ENCODE assay signal across 17 cellular contexts in the genomic region with DNA sequence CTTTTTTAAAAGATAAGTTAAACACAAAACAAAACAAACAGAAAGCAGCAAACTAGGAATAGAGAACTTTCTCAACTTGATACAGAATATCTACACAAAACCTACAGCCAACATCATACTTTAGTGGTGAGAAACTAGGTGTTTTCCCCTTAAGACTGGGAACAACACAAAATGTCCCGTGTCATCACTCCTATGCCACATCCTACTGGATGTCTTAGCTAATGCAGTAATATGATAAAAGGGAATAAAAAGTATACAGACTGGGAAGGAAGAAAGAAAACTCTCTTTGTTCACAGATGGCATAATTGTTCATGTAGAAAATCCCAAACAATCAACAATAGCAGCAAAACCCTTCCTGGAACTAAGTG. TPM values are rescaled to one million over a fixed set of nuclear protein-coding genes. Genes with fewer than 3 reads are reported as not detected.
DNase-seq lines count a peak whose midpoint lies in the region; ATAC-seq and TF ChIP-seq lines count a peak whose summit lies in the region.
"Had no signal": no experiment of that assay in that cellular context is flagged by ENCODE, and none has a peak within 500 bp of the region (broad histone marks: within the 10 kb centered on the region; RNA-seq: fewer than 3 reads in every experiment).

No MANE protein-coding gene starts in this region.

- in situ Hi-C loops in GM23248 (cut with MboI) = no loop called here
- in situ Hi-C loops in IMR-90 (cut with MboI; ENCODE audit: low sequenced_read_pairs) = no loop called here

- H3K27ac ChIP-seq in GM23248 (no peak overlapping the region), IMR-90 (ENCODE audit: insufficient read depth, low read length) (no peak overlapping the region), substantia nigra (ENCODE audit: low read depth, low read length, poor library complexity, severe bottlenecking) (peak overlapping the region; percentile 36), trophoblast cell (ENCODE audit: low read depth, low read length) (no peak overlapping the region)

- intact Hi-C loops in IMR-90 (cut with micrococcal nuclease) = no loop called here

- no peak overlapping the region for H4K12ac ChIP-seq in trophoblast cell (ENCODE audit: low read depth, low read length)

- H3K36me3 ChIP-seq in GM23248 (ENCODE audit: low read depth) (no peaks in the 10 kb centered on the region; the same call in 1 of the 2 replicates), IMR-90 (ENCODE audit: control insufficient read depth, insufficient read depth, low read length) (no peaks in the 10 kb centered on the region; the same call in 1 of the 2 replicates), trophoblast cell (ENCODE audit: control insufficient read depth in 1 of 2, insufficient read depth in 2 of 2, low read length in 2 of 2) (no peaks in the 10 kb centered on the region)

- no peak overlapping the region for H2BK12ac ChIP-seq in trophoblast cell (ENCODE audit: low read length)

- no TSS peak for BruUV-seq in IMR-90 (replicated peaks; lab: Mats Ljungman, UMichigan)

- POLR2A ChIA-PET in IMR-90 (lab: Charles Lee; ENCODE audit: unreplicated experiment) = no interaction called here

- H2AFZ ChIP-seq in GM23248 (no peak overlapping the region), IMR-90 (replicated peaks; ENCODE audit: low read length, poor library complexity) (no peak overlapping the region), trophoblast cell (ENCODE audit: insufficient read depth, low read length, poor library complexity) (no peak overlapping the region)

- H4K8ac ChIP-seq in IMR-90 (ENCODE audit: low read depth in 2 of 2, low read length in 2 of 2) = no peak overlapping the region
- H4K8ac ChIP-seq in trophoblast cell (ENCODE audit: low read depth, low read length) = no peak overlapping the region

- H3K56ac ChIP-seq in IMR-90 (ENCODE audit: extremely low read depth, insufficient read depth, low read length) = no peak overlapping the region

- H3K23ac ChIP-seq in IMR-90 (ENCODE audit: low read depth, low read length) (no peak overlapping the region), trophoblast cell (ENCODE audit: low read length) (no peak overlapping the region)

- H3K4ac ChIP-seq in IMR-90 (ENCODE audit: low read depth, low read length) = no peak overlapping the region
- no peak overlapping the region for H3K4ac ChIP-seq in trophoblast cell (ENCODE audit: low read depth, low read length)

- H3K27me3 ChIP-seq in GM23248 (replicated peaks; ENCODE audit: insufficient read depth) (no peaks in the 10 kb centered on the region), IMR-90 (ENCODE audit: control insufficient read depth, insufficient read depth, low read length) (no peaks in the 10 kb centered on the region), trophoblast cell (ENCODE audit: insufficient read depth, low read length) (no peaks in the 10 kb centered on the region)

- TF ChIP-seq CTCF in IMR-90 (conservative IDR thresholded peaks at IDR 0.05; ENCODE audit: low read depth, low read length) (no peak), epithelial cell of esophagus (IDR thresholded peaks at IDR 0.05; ENCODE audit: insufficient read depth, low read depth, low read length, missing control alignments) (no peak)

- no peak overlapping the region for H3K4me3 ChIP-seq in GM23248
- H3K4me3 ChIP-seq in IMR-90 (ENCODE audit: insufficient read depth, low read depth, low read length) = no peak overlapping the region
- no peak overlapping the region for H3K4me3 ChIP-seq in epithelial cell of esophagus (ENCODE audit: low read length)
- no peak overlapping the region for H3K4me3 ChIP-seq in trophoblast cell (ENCODE audit: low read depth, low read length)

- no peak overlapping the region for H2BK5ac ChIP-seq in IMR-90 (ENCODE audit: low read depth, low read length, poor library complexity, severe bottlenecking)
- H2BK5ac ChIP-seq in trophoblast cell (ENCODE audit: low read depth, low read length, poor library complexity) = no peak overlapping the region

- CTCF ChIA-PET in IMR-90 (lab: Yijun Ruan, JAX) = no interaction called here

- WGBS in GM23248 (ENCODE audit: low coverage in 1 of 2, low lambda C conversion rate in 2 of 2, missing lambda C conversion rate in 2 of 2), 2 experiments = 20 to 21% methylated on average over 1 of the region's 1 CpG
- WGBS in IMR-90 (ENCODE audit: extremely low coverage in 2 of 2, insufficient read length in 1 of 2), 2 experiments = no CpG with 5 or more reads among the region's 1 CpG
- no CpG with 5 or more reads among the region's 1 CpG for WGBS in trophoblast cell (ENCODE audit: extremely low coverage, insufficient coverage, insufficient read length)

- no peak for TF ChIP-seq RAD21 in IMR-90 (IDR thresholded peaks at IDR 0.05; ENCODE audit: low read length)

- H2BK15ac ChIP-seq in IMR-90 (ENCODE audit: low read depth, low read length) = no peak overlapping the region

- no peaks in the 10 kb centered on the region for H3K9me1 ChIP-seq in IMR-90 (ENCODE audit: insufficient read depth, low read length)

- no peak overlapping the region for H3K4me2 ChIP-seq in GM23248 (ENCODE audit: unreplicated experiment)
- no peak overlapping the region; the same call in 1 of the 2 replicates for H3K4me2 ChIP-seq in IMR-90 (ENCODE audit: low read depth, low read length)
- no peak overlapping the region for H3K4me2 ChIP-seq in trophoblast cell (ENCODE audit: low read length)

- H4K91ac ChIP-seq in IMR-90 (ENCODE audit: insufficient read depth, low read depth, low read length) = no peak overlapping the region
- no peak overlapping the region for H4K91ac ChIP-seq in trophoblast cell (ENCODE audit: low read depth, low read length)

- no peak overlapping the region for H4K5ac ChIP-seq in IMR-90 (ENCODE audit: low read depth, low read length)

- H3K14ac ChIP-seq in IMR-90 (replicated peaks; ENCODE audit: low read depth, low read length) (no peak overlapping the region), trophoblast cell (ENCODE audit: low read length) (no peak overlapping the region)

- H3K9me2 ChIP-seq in GM23248 (ENCODE audit: insufficient read depth) = no peaks in the 10 kb centered on the region

- H3K18ac ChIP-seq in IMR-90 (ENCODE audit: low read depth, low read length) (no peak overlapping the region), trophoblast cell (ENCODE audit: low read length) (no peak overlapping the region)

- DNase-seq in GM23248 = peak; percentile 47
- DNase-seq in IMR-90 = peak; percentile 56
- DNase-seq in epithelial cell of esophagus (ENCODE audit: low read depth) = peak; percentile 35
- no peak for DNase-seq in substantia nigra (lab: John Stamatoyannopoulos, UW)
- no peak for DNase-seq in NCI-H1417 treated with DMSO at 0.1 percent for 48 hours (lab: John Stamatoyannopoulos, UW)
- DNase-seq in trophoblast cell = no peak
- DNase-seq: CD8-positive, alpha-beta T cell; DND-41; GDM1; NCI-H1436; NCI-H2081; NCI-H2227 treated with DMSO at 0.1 percent for 48 hours; NCI-H526 treated with DMSO at 0.1 percent for 48 hours; NK-92 treated with Interleukin-12 subunit alpha and Interleukin-12 subunit beta, amount 100 ng/mL, for 24 hours had no signal

- no peaks in the 10 kb centered on the region for H4K20me1 ChIP-seq in GM23248 (ENCODE audit: insufficient read depth)
- no peaks in the 10 kb centered on the region for H4K20me1 ChIP-seq in IMR-90 (ENCODE audit: insufficient read depth, low read length)

- no peak for ATAC-seq in IMR-90 (ENCODE audit: low read depth)
- no peak for ATAC-seq in activated CD4-positive, CD25-positive, alpha-beta regulatory T cell treated with anti-CD3 and anti-CD28 coated beads, Interleukin-2, amount 50 U/mL, for 24 hours
- ATAC-seq: CD8-positive, alpha-beta T cell; HCT116; HepG2 had no signal

- H3K9me3 ChIP-seq in GM23248 (ENCODE audit: low read depth) = no peaks in the 10 kb centered on the region
- no peaks in the 10 kb centered on the region for H3K9me3 ChIP-seq in IMR-90 (ENCODE audit: control insufficient read depth, insufficient read depth, low read length)
- H3K9me3 ChIP-seq in trophoblast cell (ENCODE audit: insufficient read depth, low read depth, low read length) = no peaks in the 10 kb centered on the region

- no peak overlapping the region for H2BK120ac ChIP-seq in IMR-90 (ENCODE audit: low read depth, low read length)
- H2BK120ac ChIP-seq in trophoblast cell (ENCODE audit: insufficient read depth, low read length, poor library complexity) = no peak overlapping the region

- peaks cover 0 to 3% of the 10 kb centered on the region in 2 experiments; a peak in 1 of 4 replicates for H3K79me1 ChIP-seq in IMR-90 (ENCODE audit: low read depth in 1 of 2, low read length in 2 of 2)
- peaks cover 9% of the 10 kb centered on the region for H3K79me1 ChIP-seq in trophoblast cell (ENCODE audit: low read length)

- H3K79me2 ChIP-seq in GM23248 (ENCODE audit: insufficient read depth) (peaks cover 15% of the 10 kb centered on the region), trophoblast cell (ENCODE audit: control insufficient read depth, insufficient read depth, low read length, poor library complexity) (no peaks in the 10 kb centered on the region)

- dilution Hi-C loops in IMR-90 (cut with HindIII; ENCODE audit: low sequenced_read_pairs, unreplicated experiment) = no loop called here

- H3K9ac ChIP-seq in GM23248 (no peak overlapping the region), IMR-90 (ENCODE audit: low read depth, low read length) (no peak overlapping the region), trophoblast cell (ENCODE audit: low read length) (no peak overlapping the region)

- H2AK9ac ChIP-seq in IMR-90 (replicated peaks; ENCODE audit: low read depth, low read length, poor library complexity) = no peak overlapping the region

- H3K4me1 ChIP-seq in GM23248 (ENCODE audit: insufficient read depth) (peaks cover 35% of the 10 kb centered on the region), IMR-90 (ENCODE audit: control insufficient read depth, insufficient read depth, low read length) (peaks cover 4% of the 10 kb centered on the region; the same call in 1 of the 2 replicates), trophoblast cell (ENCODE audit: control insufficient read depth in 1 of 2, insufficient read depth in 2 of 2, low read length in 2 of 2) (peaks cover 7 to 19% of the 10 kb centered on the region in 2 experiments)

- no peak for TF ChIP-seq POLR2A in IMR-90 (IDR thresholded peaks at IDR 0.05; ENCODE audit: low read depth, low read length)

- H2AK5ac ChIP-seq in IMR-90 (ENCODE audit: low read depth, low read length) (no peak overlapping the region), trophoblast cell (ENCODE audit: low read length) (no peak overlapping the region)

- peaks cover 21% of the 10 kb centered on the region for H3F3A ChIP-seq in GM23248 (ENCODE audit: insufficient read depth)

- no peak overlapping the region for H2BK20ac ChIP-seq in IMR-90 (ENCODE audit: low read depth, low read length)

TF ChIP-seq in IMR-90, 13 proteins besides CTCF, POLR2A, EP300 and RAD21 (continues in another document):
- no peak for TF ChIP-seq CHD1 (IDR thresholded peaks at IDR 0.05; ENCODE audit: low read depth, low read length)
- no peak for TF ChIP-seq MAFK (IDR thresholded peaks at IDR 0.05; ENCODE audit: low read depth, low read length)

RNA-seq across cellular contexts. Expression of a gene that starts 45.9 kb away (rescaled TPM):
- total RNA-seq in GM23248 (2014; rRNA removed; shearing (Covaris generic)) = 84.9 and 87.7 TPM in 2 replicates
- polyA plus RNA-seq in GM23248 (2016; fragmentation: Nextera tagmentation; extraction: Ambion mirVana) (133 and 134 TPM in 2 replicates), IMR-90 (2012; rRNA removed) (17.1 and 21.7 TPM in 2 replicates)
- total RNA-seq in IMR-90 (2012; rRNA removed) = 13.6 and 20.8 TPM in 2 replicates
- polyA plus RNA-seq in IMR-90 (2012; cell fraction: cytosol; rRNA removed) = 5.1 and 7.0 TPM in 2 replicates
- polyA plus RNA-seq in IMR-90 (2012; cell fraction: nucleus; rRNA removed; ENCODE audit: low replicate concordance) = 0.91 and 9.7 TPM in 2 replicates
- polyA plus RNA-seq in trophoblast cell (2013) = 8.2 and 8.7 TPM in 2 replicates

Comparison
In these comparisons a context has a peak if more than half of its experiments do, and no peak if none do; other contexts are left out.
1. DNase-seq: peak in GM23248 (single experiment), IMR-90 (single experiment) and epithelial cell of esophagus (single experiment); none in substantia nigra (0 of 49), NCI-H1417 treated with DMSO at 0.1 percent for 48 hours (single experiment) and trophoblast cell (0 of 2).